In genomic region chr6:55980627-55981211, GRCh38 we compare ENCODE assay signal across 8 cellular contexts.
A peak's percentile ranks its signal among the peaks of the same experiment; 100 is the strongest.
DNase-seq lines count a peak whose midpoint lies in the region; ATAC-seq, FAIRE-seq and TF ChIP-seq lines count a peak whose summit lies in the region.

No MANE protein-coding gene starts in this region.

- H3K36me3 ChIP-seq in BJ (ENCODE audit: control insufficient read depth, insufficient read depth, low read length) (no peaks in the 10 kb centered on the region), keratinocyte (ENCODE audit: control insufficient read depth in 2 of 2, extremely low read depth in 1 of 2, insufficient read depth in 2 of 2, low read length in 2 of 2) (no peaks in the 10 kb centered on the region), vagina (no peaks in the 10 kb centered on the region)

- no peak overlapping the region for H2AFZ ChIP-seq in keratinocyte (ENCODE audit: control insufficient read depth, low read length)

- H3K4me2 ChIP-seq in keratinocyte (ENCODE audit: control insufficient read depth, extremely low read depth, insufficient read depth, low read depth, low read length): no peak overlapping the region

- H3K27ac ChIP-seq in keratinocyte (ENCODE audit: control insufficient read depth, insufficient read depth, low read length) (no peak overlapping the region), vagina (no peak overlapping the region)

- H3K4me1 ChIP-seq in keratinocyte (ENCODE audit: control insufficient read depth, extremely low read depth, insufficient read depth, low read length): no peaks in the 10 kb centered on the region
- H3K4me1 ChIP-seq in vagina: no peaks in the 10 kb centered on the region

- peaks cover 2% of the 10 kb centered on the region for H3K27me3 ChIP-seq in BJ (ENCODE audit: control insufficient read depth, insufficient read depth, low read length)
- H3K27me3 ChIP-seq in keratinocyte (ENCODE audit: control insufficient read depth, extremely low read depth, insufficient read depth, low read length): no peaks in the 10 kb centered on the region
- no peaks in the 10 kb centered on the region for H3K27me3 ChIP-seq in vagina

- ATAC-seq in GM21786 (IDR thresholded peaks at IDR 0.05; ENCODE audit: unreplicated experiment): peak; percentile 50
- no peak for ATAC-seq in HG03139 (IDR thresholded peaks at IDR 0.05; ENCODE audit: unreplicated experiment)
- no peak for ATAC-seq in GM19463 (IDR thresholded peaks at IDR 0.05; ENCODE audit: unreplicated experiment)

- no peak overlapping the region for H3K9ac ChIP-seq in keratinocyte (ENCODE audit: control insufficient read depth, extremely low read depth, insufficient read depth, low read length)

- dilution Hi-C loops in keratinocyte (cut with MboI; ENCODE audit: extremely low pct_ligation_motif_present, low sequenced_read_pairs): no loop called here

- TF ChIP-seq CTCF in BJ (IDR thresholded peaks at IDR 0.05; ENCODE audit: insufficient read depth, low read depth, low read length) (peak; percentile 62), astrocyte of the cerebellum (IDR thresholded peaks at IDR 0.05; ENCODE audit: low read depth, low read length, missing control alignments) (peak; percentile 50), keratinocyte (optimal IDR thresholded peaks at IDR 0.05 in 1 of 3, IDR thresholded peaks at IDR 0.05 in 1 of 3, conservative IDR thresholded peaks at IDR 0.05 in 1 of 3; ENCODE audit: extremely low read depth in 1 of 3, insufficient read depth in 2 of 3, low read length in 3 of 3) (peak in 2 of 3 experiments; percentile 39 to 46), vagina (IDR thresholded peaks at IDR 0.05) (peak; percentile 61 to 72 (median 66))

- intact Hi-C loops in vagina (cut with DNase I): loop anchor here (2.0 kb wide), 1 partner anchor 312 kb away; no protein-coding TSS in a partner anchor

- no peaks in the 10 kb centered on the region for H4K20me1 ChIP-seq in keratinocyte (ENCODE audit: control insufficient read depth, extremely low read depth, insufficient read depth, low read length)

- POLR2A ChIA-PET in BJ (lab: Charles Lee): no interaction called here

- in situ Hi-C loops in astrocyte of the cerebellum (cut with HindIII; ENCODE audit: low sequenced_read_pairs): loop anchor here (5.0 kb wide), 1 partner anchor 312 kb away; no protein-coding TSS in a partner anchor

- H3K4me3 ChIP-seq in BJ (ENCODE audit: low read depth, low read length) (no peak overlapping the region), astrocyte of the cerebellum (ENCODE audit: low read depth, low read length) (no peak overlapping the region), keratinocyte (ENCODE audit: control insufficient read depth in 2 of 3, extremely low read depth in 1 of 3, insufficient read depth in 2 of 3, low read depth in 1 of 3, low read length in 3 of 3) (no peak overlapping the region), vagina (no peak overlapping the region)

- H3K79me2 ChIP-seq in keratinocyte (ENCODE audit: control insufficient read depth, insufficient read depth, low read length): no peaks in the 10 kb centered on the region

- no peak for TF ChIP-seq POLR2A in vagina (IDR thresholded peaks at IDR 0.05)

- DNase-seq in BJ (ENCODE audit: low read depth) (no peak), NCI-H2171 treated with DMSO at 0.1 percent for 48 hours (lab: John Stamatoyannopoulos, UW) (peak; percentile 44), astrocyte of the cerebellum (ENCODE audit: low read depth) (peak; percentile 35), keratinocyte (ENCODE audit: low read depth, low spot score) (no peak), vagina (ENCODE audit: extremely low spot score in 2 of 2) (no peak)

- H3K9me1 ChIP-seq in keratinocyte (ENCODE audit: control insufficient read depth, extremely low read depth, insufficient read depth, low read length): no peaks in the 10 kb centered on the region

- CTCF ChIA-PET in BJ (lab: Yijun Ruan, JAX): interaction anchor here (1.0 to 5.2 kb wide), 3 partner anchors 272 to 311 kb away, joined by 3 to 70 read pairs (median 42); no protein-coding TSS in a partner anchor

- FAIRE-seq in keratinocyte (lab: Jason Lieb, UNC): no peak

- no peaks in the 10 kb centered on the region for H3K9me3 ChIP-seq in keratinocyte (ENCODE audit: control insufficient read depth, low read depth, low read length)
- H3K9me3 ChIP-seq in vagina: no peaks in the 10 kb centered on the region

Comparison
In these comparisons a context has a peak if more than half of its experiments do, and no peak if none do; other contexts are left out.
1. DNase-seq: peak in NCI-H2171 treated with DMSO at 0.1 percent for 48 hours (single experiment) and astrocyte of the cerebellum (single experiment); none in BJ (single experiment), keratinocyte (single experiment) and vagina (0 of 2).
2. Peak in every context shown above with its lines, with median percentiles within 50 percentile points of each other: CTCF ChIP-seq.